Comparison of ENCODE assay signal across 17 cellular contexts in the genomic region with DNA sequence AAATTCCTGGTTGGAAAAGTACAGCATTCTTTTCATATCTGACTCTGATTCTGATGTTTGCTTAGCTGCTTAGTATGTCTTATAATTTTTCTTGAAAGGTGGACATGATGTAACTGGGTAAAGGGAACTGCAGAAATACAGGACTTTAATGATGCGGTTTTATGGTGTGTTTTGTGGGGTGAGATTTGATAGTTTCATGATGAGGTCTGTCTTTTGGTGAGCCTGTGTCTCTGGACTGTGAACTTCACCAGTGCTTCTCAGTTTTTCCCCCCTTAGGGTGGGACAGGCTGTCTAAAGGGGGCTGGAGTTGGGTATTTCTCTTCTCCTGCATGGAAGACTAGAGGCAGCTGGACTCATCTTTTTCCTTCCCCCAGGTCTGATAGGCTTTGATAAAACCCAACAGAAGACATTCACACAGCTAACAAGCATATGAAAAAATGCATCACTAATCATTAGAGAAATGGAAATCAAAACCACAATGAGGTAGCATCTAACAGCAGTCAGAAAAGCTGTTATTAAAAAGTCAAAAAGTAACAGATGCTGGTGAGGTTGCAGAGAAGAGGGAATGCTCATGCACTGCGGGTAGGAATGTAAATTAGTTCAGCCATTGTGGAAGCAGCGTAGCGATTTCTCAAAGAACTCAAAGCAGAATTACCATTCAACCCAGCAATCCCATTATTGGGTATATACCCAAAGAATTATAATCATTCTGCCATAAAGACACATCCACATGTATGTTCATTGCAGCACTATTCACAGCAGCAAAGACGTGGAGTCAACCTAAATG.
A peak's percentile ranks its signal among the peaks of the same experiment; 100 is the strongest.
DNase-seq lines count a peak whose midpoint lies in the region; ATAC-seq and TF ChIP-seq lines count a peak whose summit lies in the region.
"Had no signal": no experiment of that assay in that cellular context is flagged by ENCODE, and none has a peak within 500 bp of the region (broad histone marks: within the 10 kb centered on the region; RNA-seq: fewer than 3 reads in every experiment).

No MANE protein-coding gene starts in this region.

- TF ChIP-seq CTCF in AG04449 (IDR thresholded peaks at IDR 0.05; ENCODE audit: insufficient read depth, low read length, missing control alignments) (no peak), glutamatergic neuron (IDR thresholded peaks at IDR 0.05; ENCODE audit: partially characterized antibody, unreplicated experiment) (no peak)

- H3K36me3 Mint-ChIP-seq in activated naive CD8-positive, alpha-beta T cell treated with anti-CD3 and anti-CD28 coated beads for 36 hours: peaks cover 60% of the 10 kb centered on the region
- peaks cover 16% of the 10 kb centered on the region for H3K36me3 Mint-ChIP-seq in glutamatergic neuron (ENCODE audit: unreplicated experiment)
- peaks cover 38% of the 10 kb centered on the region for H3K36me3 Mint-ChIP-seq in activated CD4-positive, alpha-beta T cell treated with anti-CD3 and anti-CD28 coated beads for 36 hours (ENCODE audit: low read depth)

- ATAC-seq in GM19351 (IDR thresholded peaks at IDR 0.05; ENCODE audit: unreplicated experiment) (no peak), GM21723 (IDR thresholded peaks at IDR 0.05; ENCODE audit: unreplicated experiment) (no peak)
- ATAC-seq in activated CD4-positive, alpha-beta T cell treated with anti-CD3 and anti-CD28 coated beads for 36 hours: no peak

- H3K4me3 Mint-ChIP-seq in activated naive CD8-positive, alpha-beta T cell treated with anti-CD3 and anti-CD28 coated beads for 36 hours: no peak overlapping the region
- H3K4me3 Mint-ChIP-seq in glutamatergic neuron (ENCODE audit: unreplicated experiment): no peak overlapping the region
- H3K4me3 Mint-ChIP-seq in activated CD4-positive, alpha-beta T cell treated with anti-CD3 and anti-CD28 coated beads for 36 hours: no peak overlapping the region
- H3K4me3 Mint-ChIP-seq: activated CD4-positive, alpha-beta T cell treated with anti-CD3 and anti-CD28 coated beads, Interleukin-2, amount 10 ng/mL, durations not matched to agents 7 days and 5 days had no signal

- H3K27me3 Mint-ChIP-seq in activated naive CD8-positive, alpha-beta T cell treated with anti-CD3 and anti-CD28 coated beads for 36 hours: no peaks in the 10 kb centered on the region
- H3K27me3 Mint-ChIP-seq in glutamatergic neuron (ENCODE audit: unreplicated experiment): peaks cover 2% of the 10 kb centered on the region
- H3K27me3 Mint-ChIP-seq in activated CD4-positive, alpha-beta T cell treated with anti-CD3 and anti-CD28 coated beads for 36 hours: no peaks in the 10 kb centered on the region
- H3K27me3 Mint-ChIP-seq: activated CD4-positive, alpha-beta T cell treated with anti-CD3 and anti-CD28 coated beads, Interleukin-2, amount 10 ng/mL, durations not matched to agents 7 days and 5 days had no signal

- CTCF ChIA-PET in AG04449 (lab: Yijun Ruan, JAX): no interaction called here
- CTCF ChIA-PET in activated CD4-positive, alpha-beta T cell treated with anti-CD3 and anti-CD28 coated beads for 36 hours (lab: Charles Lee): no interaction called here

- H3K27ac Mint-ChIP-seq in activated naive CD8-positive, alpha-beta T cell treated with anti-CD3 and anti-CD28 coated beads for 36 hours: peak overlapping the region; percentile 1
- H3K27ac Mint-ChIP-seq in glutamatergic neuron (ENCODE audit: unreplicated experiment): peak overlapping the region; percentile 86
- H3K27ac Mint-ChIP-seq in activated CD4-positive, alpha-beta T cell treated with anti-CD3 and anti-CD28 coated beads for 36 hours: no peak overlapping the region
- H3K27ac Mint-ChIP-seq: activated CD4-positive, alpha-beta T cell treated with anti-CD3 and anti-CD28 coated beads, Interleukin-2, amount 10 ng/mL, durations not matched to agents 7 days and 5 days had no signal

- peaks cover 29% of the 10 kb centered on the region for H3K9me3 Mint-ChIP-seq in activated naive CD8-positive, alpha-beta T cell treated with anti-CD3 and anti-CD28 coated beads for 36 hours
- no peaks in the 10 kb centered on the region for H3K9me3 Mint-ChIP-seq in glutamatergic neuron (ENCODE audit: unreplicated experiment)
- H3K9me3 Mint-ChIP-seq in activated CD4-positive, alpha-beta T cell treated with anti-CD3 and anti-CD28 coated beads for 36 hours (ENCODE audit: low read depth): peaks cover 5% of the 10 kb centered on the region

- POLR2A ChIA-PET in AG04449 (lab: Yijun Ruan, JAX): no interaction called here
- POLR2A ChIA-PET in activated CD4-positive, alpha-beta T cell treated with anti-CD3 and anti-CD28 coated beads for 36 hours (lab: Charles Lee): no interaction called here

- no peak overlapping the region for H3K4me3 ChIP-seq in AG04449 (ENCODE audit: low read depth, low read length)
- H3K4me3 ChIP-seq: uterus had no signal

- H3K4me1 Mint-ChIP-seq in activated naive CD8-positive, alpha-beta T cell treated with anti-CD3 and anti-CD28 coated beads for 36 hours: peaks cover 83% of the 10 kb centered on the region
- peaks cover 27% of the 10 kb centered on the region for H3K4me1 Mint-ChIP-seq in glutamatergic neuron (ENCODE audit: low read depth, unreplicated experiment)
- peaks cover 88% of the 10 kb centered on the region for H3K4me1 Mint-ChIP-seq in activated CD4-positive, alpha-beta T cell treated with anti-CD3 and anti-CD28 coated beads for 36 hours

- DNase-seq in AG04449 (ENCODE audit: low read depth, low spot score) (peak; percentile 16), EL (peak; percentile 35), glutamatergic neuron (no peak), hepatic stellate cell (ENCODE audit: low spot score) (no peak)
- DNase-seq in activated naive CD8-positive, alpha-beta T cell treated with anti-CD3 and anti-CD28 coated beads for 36 hours: no peak
- DNase-seq in activated CD4-positive, alpha-beta T cell treated with anti-CD3 and anti-CD28 coated beads for 36 hours: no peak
- DNase-seq: activated CD4-positive, alpha-beta T cell treated with anti-CD3 and anti-CD28 coated beads, Interleukin-2, amount 10 ng/mL, durations not matched to agents 7 days and 5 days; caudate nucleus; foreskin melanocyte; Kasumi-1; NCI-H1105; NCI-H526 treated with DMSO at 0.1 percent for 48 hours; occipital lobe; stimulated activated CD4-positive, alpha-beta T cell treated with anti-CD3 and anti-CD28 coated beads, Interleukin-2, amount 100 ng/mL, for 24 hours; uterus had no signal

- intact Hi-C loops in activated CD4-positive, alpha-beta T cell treated with anti-CD3 and anti-CD28 coated beads for 36 hours (cut with DNase I, micrococcal nuclease): loop anchor here in 1 of 2 experiments (5.0 kb wide), 1 partner anchor 75 kb away; no protein-coding TSS in a partner anchor

Comparison
In these comparisons a context has a peak if more than half of its experiments do, and no peak if none do; other contexts are left out.
1. DNase-seq: peak in AG04449 (single experiment) and EL (single experiment); none in activated naive CD8-positive, alpha-beta T cell treated with anti-CD3 and anti-CD28 coated beads for 36 hours (single experiment), glutamatergic neuron (single experiment), hepatic stellate cell (single experiment) and activated CD4-positive, alpha-beta T cell treated with anti-CD3 and anti-CD28 coated beads for 36 hours (single experiment).